Comparison of ENCODE assay signal across 1 cellular context in genomic region chr7:2553831-2554581, GRCh38.
TF ChIP-seq lines count a peak whose summit lies in the region.

No MANE protein-coding gene starts in this region.

TF ChIP-seq in GM12891, 5 proteins besides CTCF, POLR2A, EP300 and RAD21:
- no peak for TF ChIP-seq POU2F2 (IDR thresholded peaks at IDR 0.05; ENCODE audit: low read depth, low read length)
- no peak for TF ChIP-seq TAF1 (IDR thresholded peaks at IDR 0.05; ENCODE audit: low read depth, low read length)
